In the genomic region with DNA sequence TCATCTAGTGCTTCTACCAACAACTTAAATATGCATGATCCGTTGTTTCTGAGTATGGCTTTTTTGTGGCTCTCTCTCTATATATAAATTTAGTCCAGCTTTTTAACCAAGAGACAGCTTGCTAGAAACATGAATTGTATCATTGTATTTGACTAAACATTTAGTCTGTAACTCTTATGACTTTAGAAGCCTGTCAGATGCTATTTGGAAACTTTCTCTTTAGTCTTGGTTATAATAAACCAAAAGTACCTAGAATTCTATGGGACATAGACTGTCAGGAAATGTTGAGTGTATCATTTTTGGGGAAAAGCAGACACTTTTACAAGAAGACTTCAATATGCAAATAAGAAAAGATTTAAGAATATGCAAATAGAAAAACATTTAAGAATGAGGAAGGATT, we compare ENCODE assay signal across 10 cellular contexts.
DNase-seq lines count a peak whose midpoint lies in the region; ATAC-seq and TF ChIP-seq lines count a peak whose summit lies in the region.
"Had no signal": no experiment of that assay in that cellular context is flagged by ENCODE, and none has a peak within 500 bp of the region (broad histone marks: within the 10 kb centered on the region; RNA-seq: fewer than 3 reads in every experiment).

No MANE protein-coding gene starts in this region.

- H3K36me3 Mint-ChIP-seq in activated CD4-positive, alpha-beta T cell treated with anti-CD3 and anti-CD28 coated beads for 36 hours (ENCODE audit: low read depth), result no peaks in the 10 kb centered on the region
- no peaks in the 10 kb centered on the region for H3K36me3 Mint-ChIP-seq in activated naive CD8-positive, alpha-beta T cell

- no peaks in the 10 kb centered on the region for H3K9me3 ChIP-seq in effector memory CD4-positive, alpha-beta T cell (ENCODE audit: control insufficient read depth, low read length)
- H3K9me3 ChIP-seq: prostate gland had no signal

- DNase-seq in activated CD4-positive, alpha-beta T cell treated with anti-CD3 and anti-CD28 coated beads for 36 hours, result no peak
- no peak for DNase-seq in activated CD4-positive, alpha-beta T cell treated with anti-CD3 and anti-CD28 coated beads, Interleukin-2, amount 50 U/mL, for 1 hour
- DNase-seq in stimulated activated naive CD8-positive, alpha-beta T cell treated with anti-CD3 and anti-CD28 coated beads, Interleukin-15, amount 100 ng/mL, for 72 hours, result no peak
- DNase-seq in effector memory CD4-positive, alpha-beta T cell, result no peak
- DNase-seq in HEK293T (ENCODE audit: extremely low spot score), result no peak
- no peak for DNase-seq in stimulated activated CD8-positive, alpha-beta memory T cell treated with anti-CD3 and anti-CD28 coated beads, Interleukin-4, amount 100 ng/mL, for 48 hours
- DNase-seq: activated T-cell treated with anti-CD3 and anti-CD28 coated beads, Interleukin-2, amount 50 U/mL, for 4 hours had no signal

- H3K27ac Mint-ChIP-seq in activated CD4-positive, alpha-beta T cell treated with anti-CD3 and anti-CD28 coated beads for 36 hours, result peak overlapping the region; percentile 66
- H3K27ac Mint-ChIP-seq in activated naive CD8-positive, alpha-beta T cell, result peak overlapping the region; percentile 59
- peak overlapping the region in 1 of 2 donors; percentile 14 for H3K27ac Mint-ChIP-seq in stimulated activated naive CD8-positive, alpha-beta T cell treated with anti-CD3 and anti-CD28 coated beads, Interleukin-15, amount 100 ng/mL, for 72 hours

- H3K27ac ChIP-seq in effector memory CD4-positive, alpha-beta T cell (ENCODE audit: insufficient read depth, low read length, poor library complexity, severe bottlenecking), result no peak overlapping the region
- H3K27ac ChIP-seq: prostate gland had no signal

- no peak overlapping the region for H3K4me3 ChIP-seq in effector memory CD4-positive, alpha-beta T cell (ENCODE audit: insufficient read depth, low read depth, low read length, poor library complexity, severe bottlenecking)
- H3K4me3 ChIP-seq: prostate gland had no signal

- CTCF ChIA-PET in activated CD4-positive, alpha-beta T cell treated with anti-CD3 and anti-CD28 coated beads for 36 hours (lab: Charles Lee), result no interaction called here
- CTCF ChIA-PET in HEK293T (lab: Yijun Ruan, JAX), result no interaction called here

- H3K9me3 Mint-ChIP-seq in activated CD4-positive, alpha-beta T cell treated with anti-CD3 and anti-CD28 coated beads for 36 hours (ENCODE audit: low read depth), result no peaks in the 10 kb centered on the region
- H3K9me3 Mint-ChIP-seq in activated naive CD8-positive, alpha-beta T cell (ENCODE audit: low read depth), result no peaks in the 10 kb centered on the region
- no peaks in the 10 kb centered on the region for H3K9me3 Mint-ChIP-seq in stimulated activated naive CD8-positive, alpha-beta T cell treated with anti-CD3 and anti-CD28 coated beads, Interleukin-15, amount 100 ng/mL, for 72 hours
- H3K9me3 Mint-ChIP-seq: activated T-cell treated with anti-CD3 and anti-CD28 coated beads, Interleukin-2, amount 50 U/mL, for 4 hours had no signal

- H3K4me3 Mint-ChIP-seq in activated CD4-positive, alpha-beta T cell treated with anti-CD3 and anti-CD28 coated beads for 36 hours, result no peak overlapping the region
- no peak overlapping the region for H3K4me3 Mint-ChIP-seq in activated naive CD8-positive, alpha-beta T cell
- H3K4me3 Mint-ChIP-seq in stimulated activated naive CD8-positive, alpha-beta T cell treated with anti-CD3 and anti-CD28 coated beads, Interleukin-15, amount 100 ng/mL, for 72 hours, result peak overlapping the region; percentile 17 to 45
- H3K4me3 Mint-ChIP-seq: activated T-cell treated with anti-CD3 and anti-CD28 coated beads, Interleukin-2, amount 50 U/mL, for 4 hours had no signal

- no peaks in the 10 kb centered on the region for H3K36me3 ChIP-seq in effector memory CD4-positive, alpha-beta T cell (ENCODE audit: control insufficient read depth, insufficient read depth, low read length)
- H3K36me3 ChIP-seq: prostate gland had no signal

- H3K4me1 Mint-ChIP-seq in activated CD4-positive, alpha-beta T cell treated with anti-CD3 and anti-CD28 coated beads for 36 hours, result peaks cover 18% of the 10 kb centered on the region
- H3K4me1 Mint-ChIP-seq in activated naive CD8-positive, alpha-beta T cell (ENCODE audit: low read depth), result peaks cover 15% of the 10 kb centered on the region
- H3K4me1 Mint-ChIP-seq in stimulated activated naive CD8-positive, alpha-beta T cell treated with anti-CD3 and anti-CD28 coated beads, Interleukin-15, amount 100 ng/mL, for 72 hours, result peaks cover 17% of the 10 kb centered on the region

- no peaks in the 10 kb centered on the region for H3K27me3 ChIP-seq in effector memory CD4-positive, alpha-beta T cell (replicated peaks; ENCODE audit: control insufficient read depth, insufficient read depth, low read length, poor library complexity, severe bottlenecking)

- no peaks in the 10 kb centered on the region for H3K4me1 ChIP-seq in effector memory CD4-positive, alpha-beta T cell (ENCODE audit: control insufficient read depth, insufficient read depth, low read length, poor library complexity, severe bottlenecking)
- H3K4me1 ChIP-seq: prostate gland had no signal

- intact Hi-C loops in activated CD4-positive, alpha-beta T cell treated with anti-CD3 and anti-CD28 coated beads for 36 hours (cut with DNase I, micrococcal nuclease), result loop anchor here (1.0 to 10.0 kb wide), 4 partner anchors 14 to 136 kb away; a partner anchor contains a TSS

- POLR2A ChIA-PET in activated CD4-positive, alpha-beta T cell treated with anti-CD3 and anti-CD28 coated beads for 36 hours (lab: Charles Lee), result no interaction called here
- POLR2A ChIA-PET in HEK293T (lab: Yijun Ruan, JAX), result no interaction called here

- ATAC-seq in activated CD4-positive, alpha-beta T cell treated with anti-CD3 and anti-CD28 coated beads for 36 hours, result peak; percentile 40
- peak; percentile 4 for ATAC-seq in HG02870 (IDR thresholded peaks at IDR 0.05; ENCODE audit: unreplicated experiment)
- no peak for ATAC-seq in stimulated activated naive CD8-positive, alpha-beta T cell treated with anti-CD3 and anti-CD28 coated beads, Interleukin-15, amount 100 ng/mL, for 72 hours

- H3K27me3 Mint-ChIP-seq in activated CD4-positive, alpha-beta T cell treated with anti-CD3 and anti-CD28 coated beads for 36 hours, result no peaks in the 10 kb centered on the region
- H3K27me3 Mint-ChIP-seq in activated naive CD8-positive, alpha-beta T cell, result no peaks in the 10 kb centered on the region
- H3K27me3 Mint-ChIP-seq in stimulated activated naive CD8-positive, alpha-beta T cell treated with anti-CD3 and anti-CD28 coated beads, Interleukin-15, amount 100 ng/mL, for 72 hours, result no peaks in the 10 kb centered on the region

TF ChIP-seq in HEK293T, 16 proteins besides CTCF, POLR2A, EP300 and RAD21:
- TF ChIP-seq SUZ12 (IDR thresholded peaks at IDR 0.05) (no peak), L3MBTL2 (conservative IDR thresholded peaks at IDR 0.05) (no peak), ZNF384 (IDR thresholded peaks at IDR 0.05) (no peak), SP1 (IDR thresholded peaks at IDR 0.05) (no peak), BHLHE40 (IDR thresholded peaks at IDR 0.05; ENCODE audit: borderline replicate concordance) (no peak), TARDBP (IDR thresholded peaks at IDR 0.05) (no peak), ELF4 (IDR thresholded peaks at IDR 0.05) (no peak)

Comparison
In these comparisons a context has a peak if more than half of its experiments do, and no peak if none do; other contexts are left out.
1. H3K4me3 Mint-ChIP-seq: peak in stimulated activated naive CD8-positive, alpha-beta T cell treated with anti-CD3 and anti-CD28 coated beads, Interleukin-15, amount 100 ng/mL, for 72 hours (2 of 2); none in activated CD4-positive, alpha-beta T cell treated with anti-CD3 and anti-CD28 coated beads for 36 hours (single experiment) and activated naive CD8-positive, alpha-beta T cell (single experiment).